ENCODE assay signal across 8 cellular contexts in the genomic region with DNA sequence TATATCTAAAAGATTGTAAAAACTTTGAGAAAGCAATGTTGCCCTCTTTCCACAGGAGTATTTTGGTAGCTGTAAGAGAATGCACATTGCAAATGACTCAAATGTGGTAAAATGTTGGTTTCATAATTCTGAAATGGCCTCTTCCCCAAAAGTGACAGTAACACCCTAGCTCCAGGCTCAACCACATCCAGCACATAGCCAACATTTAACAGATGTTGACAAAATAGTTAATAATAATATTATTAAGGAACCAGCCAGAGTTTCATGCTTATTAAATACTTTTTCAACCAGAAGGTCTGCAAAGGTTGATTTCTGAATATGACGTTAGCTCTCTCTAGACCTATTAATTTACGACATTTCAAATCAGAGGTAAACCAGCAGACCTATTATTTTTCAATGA. TPM values are rescaled to one million over a fixed set of nuclear protein-coding genes. Genes with fewer than 3 reads are reported as not detected.
DNase-seq lines count a peak whose midpoint lies in the region; ATAC-seq, FAIRE-seq and TF ChIP-seq lines count a peak whose summit lies in the region.

No MANE protein-coding gene starts in this region.

- ATAC-seq in GM19397 (IDR thresholded peaks at IDR 0.05; ENCODE audit: unreplicated experiment): peak; percentile 47
- peak; percentile 75 for ATAC-seq in HG03469 (IDR thresholded peaks at IDR 0.05; ENCODE audit: unreplicated experiment)
- ATAC-seq in GM12878: peak; percentile 76
- peak; percentile 16 to 26 for ATAC-seq in naive thymus-derived CD8-positive, alpha-beta T cell

- no peak for FAIRE-seq in GM12878 (lab: Jason Lieb, UNC)

- RAD21 ChIA-PET in GM12878 (lab: Charles Lee; ENCODE audit: unreplicated experiment): interaction anchor here (1.0 to 1.8 kb wide), 4 partner anchors 9 to 45 kb away, joined by 3 to 5 read pairs (median 4); no protein-coding TSS in a partner anchor

- no peak overlapping the region for H3K27ac ChIP-seq in GM12878 (ENCODE audit: control insufficient read depth, insufficient read depth)

- DNase-seq in AG08395 (ENCODE audit: low spot score) (peak; percentile 14), GM12878 (ENCODE audit: low read depth, low spot score) (peak; percentile 20), DMS 273 treated with DMSO at 0.1 percent for 48 hours (lab: John Stamatoyannopoulos, UW) (no peak), erythroblast (lab: John Stamatoyannopoulos, UW) (no peak), BE2C (no peak)
- DNase-seq in naive thymus-derived CD8-positive, alpha-beta T cell: peak in 1 of 10 donors; percentile 20

- TF ChIP-seq RAD21 in GM12878 (IDR thresholded peaks at IDR 0.05; ENCODE audit: insufficient read depth, low read depth, low read length): no peak

- H3K27me3 Mint-ChIP-seq in naive thymus-derived CD8-positive, alpha-beta T cell: no peaks in the 10 kb centered on the region

- no peaks in the 10 kb centered on the region for H4K20me1 ChIP-seq in GM12878 (ENCODE audit: control insufficient read depth, insufficient read depth)

- H3K36me3 ChIP-seq in GM12878 (ENCODE audit: control insufficient read depth in 2 of 2, insufficient read depth in 2 of 2, low read length in 1 of 2): no peaks in the 10 kb centered on the region
- H3K36me3 ChIP-seq in BE2C: no peaks in the 10 kb centered on the region

- peak overlapping the region; percentile 77 to 94 (median 84) for H3K4me3 Mint-ChIP-seq in naive thymus-derived CD8-positive, alpha-beta T cell

- CTCF ChIA-PET in GM12878 (lab: Yijun Ruan, JAX): interaction anchor here (0.6 to 1.8 kb wide), 11 partner anchors 10 to 609 kb away, joined by 3 to 7 read pairs (median 4); no protein-coding TSS in a partner anchor

- WGBS in GM12878 (ENCODE audit: insufficient coverage, insufficient replicate concordance, low lambda C conversion rate, missing lambda C conversion rate): 76% methylated on average over 2 of the region's 2 CpGs

- H3K79me2 ChIP-seq in GM12878 (ENCODE audit: control insufficient read depth, insufficient read depth, low read length): no peaks in the 10 kb centered on the region

- SMC1A ChIA-PET in GM12878 (lab: Charles Lee; ENCODE audit: uncharacterized antibody, unreplicated experiment): interaction anchor here (0.9 to 2.5 kb wide), 9 partner anchors 8 to 46 kb away, joined by 3 to 13 read pairs (median 4); no protein-coding TSS in a partner anchor

- no TSS peak for BruUV-seq in GM12878 (replicated peaks; lab: Mats Ljungman, UMichigan)

- no peak overlapping the region for H3K4me3 ChIP-seq in GM12878
- H3K4me3 ChIP-seq in BE2C (ENCODE audit: low read depth, low read length): no peak overlapping the region

- H2AFZ ChIP-seq in GM12878 (ENCODE audit: control insufficient read depth, low read depth, low read length): no peak overlapping the region

- POLR2A ChIA-PET in GM12878 (lab: Charles Lee): interaction anchor here (0.9 to 1.4 kb wide), 2 partner anchors 20 to 57 kb away, joined by 8 read pairs; no protein-coding TSS in a partner anchor
- POLR2A ChIA-PET in naive thymus-derived CD8-positive, alpha-beta T cell (lab: Charles Lee): interaction anchor here (0.6 to 3.3 kb wide), 2 partner anchors 21 to 40 kb away, joined by 3 to 15 read pairs; no protein-coding TSS in a partner anchor

- H3K27me3 ChIP-seq in GM12878 (replicated peaks in 1 of 2; ENCODE audit: control insufficient read depth in 2 of 2, insufficient read depth in 2 of 2, low read length in 1 of 2) (no peaks in the 10 kb centered on the region), BE2C (no peaks in the 10 kb centered on the region)

- H3K36me3 Mint-ChIP-seq in naive thymus-derived CD8-positive, alpha-beta T cell: peaks cover 0 to 2% (median 0%) of the 10 kb centered on the region in 3 donors

- intact Hi-C loops in GM12878 (cut with micrococcal nuclease; ENCODE audit: unreplicated experiment): no loop called here

- H3K9me3 Mint-ChIP-seq in naive thymus-derived CD8-positive, alpha-beta T cell: no peaks in the 10 kb centered on the region

- in situ Hi-C loops in GM12878 (cut with MboI): no loop called here

- H3K4me1 Mint-ChIP-seq in naive thymus-derived CD8-positive, alpha-beta T cell: peaks cover 23 to 83% (median 70%) of the 10 kb centered on the region in 4 donors

- TF ChIP-seq CTCF in GM12878 (IDR thresholded peaks at IDR 0.05 in 2 of 3, conservative IDR thresholded peaks at IDR 0.05 in 1 of 3; ENCODE audit: control insufficient read depth in 2 of 3, extremely low read depth in 1 of 3, insufficient read depth in 1 of 3, low read depth in 3 of 3, low read length in 3 of 3) (no peak), BE2C (IDR thresholded peaks at IDR 0.05; ENCODE audit: low read depth, low read length) (no peak)

- no peak overlapping the region for H3K9ac ChIP-seq in GM12878 (ENCODE audit: control insufficient read depth, insufficient read depth, low read length)

- H3K9me3 ChIP-seq in GM12878 (replicated peaks; ENCODE audit: control insufficient read depth, insufficient read depth, low read length) (no peaks in the 10 kb centered on the region), BE2C (no peaks in the 10 kb centered on the region)

- H3K4me1 ChIP-seq in GM12878 (ENCODE audit: control insufficient read depth, insufficient read depth, low read length) (peaks cover 8% of the 10 kb centered on the region), BE2C (no peaks in the 10 kb centered on the region)

- TF ChIP-seq EP300 in GM12878 (IDR thresholded peaks at IDR 0.05; ENCODE audit: borderline replicate concordance in 1 of 2, control insufficient read depth in 1 of 2, low read depth in 2 of 2, low read length in 2 of 2): no peak

- H3K4me2 ChIP-seq in GM12878 (ENCODE audit: control insufficient read depth, insufficient read depth): no peak overlapping the region

- no peak for TF ChIP-seq POLR2A in GM12878 (IDR thresholded peaks at IDR 0.05; ENCODE audit: low read depth, low read length)
- TF ChIP-seq POLR2A in erythroblast (IDR thresholded peaks at IDR 0.05; ENCODE audit: low read length): no peak

- peak overlapping the region; percentile 52 to 99 (median 92) for H3K27ac Mint-ChIP-seq in naive thymus-derived CD8-positive, alpha-beta T cell

TF ChIP-seq in GM12878, 131 proteins besides CTCF, POLR2A, EP300 and RAD21 (continues in another document):
- TF ChIP-seq FOXM1 (IDR thresholded peaks at IDR 0.05; ENCODE audit: low read depth, low read length) (peak; percentile 42; the same call in 1 of the 2 replicates), RUNX3 (IDR thresholded peaks at IDR 0.05; ENCODE audit: low read length) (peak; percentile 85), EED (IDR thresholded peaks at IDR 0.05; ENCODE audit: low read depth) (0 out of 2 replicates have a peak, but pooled peaks have one; percentile 22), GABPA (IDR thresholded peaks at IDR 0.05; ENCODE audit: low read depth) (0 out of 2 replicates have a peak, but pooled peaks have one; percentile 15), IKZF1 (conservative IDR thresholded peaks at IDR 0.05) (peak; percentile 45; the same call in 1 of the 2 replicates), NR2F1 (conservative IDR thresholded peaks at IDR 0.05) (no peak), BMI1 (IDR thresholded peaks at IDR 0.05; ENCODE audit: borderline replicate concordance) (0 out of 2 replicates have a peak, but pooled peaks have one; percentile 30), TCF3 (IDR thresholded peaks at IDR 0.05; ENCODE audit: borderline replicate concordance, insufficient read depth, low read depth, low read length) (no peak), YY1 (IDR thresholded peaks at IDR 0.05; ENCODE audit: low read depth, low read length) (0 out of 2 replicates have a peak, but pooled peaks have one; percentile 54)

RNA-seq across cellular contexts. Expression of a gene that starts 1.3 kb away (rescaled TPM):
- total RNA-seq in GM12878 (2013; cell fraction: nucleolus; rRNA removed): 1.3 TPM in 1 of 2 replicates, not detected in the other
- 9.1 and 9.5 TPM in 2 replicates for total RNA-seq in GM12878 (2014; rRNA removed)
- total RNA-seq in GM12878 (2014; rRNA removed; fragmentation: Illumina TruSeq; extraction: Trizol): 13.1 and 13.5 TPM in 2 replicates
- total RNA-seq in GM12878 (2021): 8.2 and 9.3 TPM in 2 replicates
- polyA plus RNA-seq in GM12878 (2011; ENCODE audit: low read depth): 1.00 TPM
- polyA plus RNA-seq in GM12878 (2011; rRNA removed): 30.1 and 44.3 TPM in 2 replicates
- polyA plus RNA-seq in GM12878 (2011; cell fraction: cytosol; rRNA removed): 12.9 and 13.3 TPM in 2 replicates
- polyA plus RNA-seq in GM12878 (2011; cell fraction: nucleus; rRNA removed): 12.5 and 14.3 TPM in 2 replicates
- 1.3 and 1.4 TPM in 2 replicates for polyA plus RNA-seq in GM12878 (2012)
- polyA plus RNA-seq in GM12878 (2014; fragmentation: Illumina TruSeq; extraction: Trizol): 14.4 and 20.0 TPM in 2 replicates
- 10 to 100 TPM; 20.2 to 20.4 TPM for polyA plus RNA-seq in GM12878 (2014; fragmentation: Nextera tagmentation; extraction: Ambion mirVana)
- 8.2 and 10.7 TPM in 2 replicates for polyA plus RNA-seq in GM12878 (2014; rRNA removed)
- 10 to 100 TPM in 1 of 2 experiments, 1 to 10 TPM in 1; 6.6 to 12.0 TPM for polyA plus RNA-seq in GM12878 (2016; fragmentation: Nextera tagmentation; extraction: Ambion mirVana)
- polyA minus RNA-seq in GM12878 (2011; rRNA and poly(A)+ RNA removed): 12.2 and 12.7 TPM in 2 replicates
- 6.4 and 9.3 TPM in 2 replicates for polyA minus RNA-seq in GM12878 (2011; cell fraction: cytosol; rRNA and poly(A)+ RNA removed)
- 5.4 and 9.2 TPM in 2 replicates for polyA minus RNA-seq in GM12878 (2011; cell fraction: nucleus; rRNA and poly(A)+ RNA removed)
- 10 to 100 TPM; 89.4 to 91.7 TPM for total RNA-seq in naive thymus-derived CD8-positive, alpha-beta T cell
- 100 to 1,000 TPM in 1 of 3 donors, 10 to 100 TPM in 2; 33.9 to 239 (median 59.4) TPM for polyA plus RNA-seq in naive thymus-derived CD8-positive, alpha-beta T cell
- not detected for polyA plus RNA-seq in BE2C (2012; ENCODE audit: insufficient read depth, insufficient read length, low read depth)

Comparison
In these comparisons a context has a peak if more than half of its experiments do, and no peak if none do; other contexts are left out.
1. DNase-seq: peak in AG08395 (single experiment) and GM12878 (single experiment); none in DMS 273 treated with DMSO at 0.1 percent for 48 hours (single experiment), erythroblast (0 of 2) and BE2C (single experiment).
2. ATAC-seq: peak in every context shown above with its lines; median percentile 76 in GM12878; 75 in HG03469; 47 in GM19397; 21 in naive thymus-derived CD8-positive, alpha-beta T cell.
3. RNA of a gene that starts 1.3 kb away (total RNA-seq): 89.4 to 91.7 TPM in naive thymus-derived CD8-positive, alpha-beta T cell; 1.3 to 13.5 TPM in GM12878; every median in the first group is over 4 times any median in the second.